ENCODE assay signal across 17 cellular contexts in genomic region chr11:2684581-2684980, GRCh38. TPM values are rescaled to one million over a fixed set of nuclear protein-coding genes. Genes with fewer than 3 reads are reported as not detected.
DNase-seq lines count a peak whose midpoint lies in the region; ATAC-seq and TF ChIP-seq lines count a peak whose summit lies in the region.
"Had no signal": no experiment of that assay in that cellular context is flagged by ENCODE, and none has a peak within 500 bp of the region (broad histone marks: within the 10 kb centered on the region; RNA-seq: fewer than 3 reads in every experiment).

No MANE protein-coding gene starts in this region.

- BruUV-seq in Caco-2 (replicated peaks; lab: Mats Ljungman, UMichigan): TSS peak; percentile 5
- BruUV-seq in IMR-90 (replicated peaks; lab: Mats Ljungman, UMichigan): no TSS peak

- H3K36me3 Mint-ChIP-seq in Caco-2 (ENCODE audit: insufficient read depth, unreplicated experiment): peaks cover 66% of the 10 kb centered on the region
- H3K36me3 Mint-ChIP-seq in endodermal cell (ENCODE audit: low read depth): no peaks in the 10 kb centered on the region
- no peaks in the 10 kb centered on the region for H3K36me3 Mint-ChIP-seq in progenitor cell of endocrine pancreas (ENCODE audit: insufficient read depth)
- H3K36me3 Mint-ChIP-seq: CD8-positive, alpha-beta memory T cell had no signal

- H3K4me3 Mint-ChIP-seq in Caco-2 (ENCODE audit: unreplicated experiment): no peak overlapping the region
- no peak overlapping the region for H3K4me3 Mint-ChIP-seq in endodermal cell
- no peak overlapping the region for H3K4me3 Mint-ChIP-seq in progenitor cell of endocrine pancreas (ENCODE audit: low read depth)
- H3K4me3 Mint-ChIP-seq: CD8-positive, alpha-beta memory T cell had no signal

- H3K36me3 ChIP-seq in Caco-2 (ENCODE audit: control insufficient read depth, insufficient read depth, low read length) (peaks cover 14% of the 10 kb centered on the region), IMR-90 (ENCODE audit: control insufficient read depth, insufficient read depth, low read length) (peaks cover 5% of the 10 kb centered on the region; the same call in 1 of the 2 replicates), endodermal cell (ENCODE audit: control insufficient read depth, insufficient read depth, low read length) (peaks cover 17% of the 10 kb centered on the region)

- H2BK20ac ChIP-seq in IMR-90 (ENCODE audit: low read depth, low read length): no peak overlapping the region

- H3K27me3 ChIP-seq in Caco-2 (replicated peaks; ENCODE audit: control insufficient read depth, insufficient read depth, low read length) (no peaks in the 10 kb centered on the region), IMR-90 (ENCODE audit: control insufficient read depth, insufficient read depth, low read length) (peaks cover 2% of the 10 kb centered on the region; the same call in 1 of the 2 replicates), endodermal cell (ENCODE audit: control insufficient read depth, insufficient read depth, low read length, poor library complexity, severe bottlenecking) (no peaks in the 10 kb centered on the region)
- H3K27me3 ChIP-seq: BLaER1 treated with 17β-estradiol and CSF1 and Interleukin-3, amounts not matched to agents 10 nM and 100 nM had no signal

- TF ChIP-seq CTCF in Caco-2 (IDR thresholded peaks at IDR 0.05; ENCODE audit: insufficient read depth in 1 of 2, low read depth in 1 of 2, low read length in 1 of 2, severe bottlenecking in 1 of 2, unreplicated experiment in 1 of 2) (no peak), IMR-90 (conservative IDR thresholded peaks at IDR 0.05; ENCODE audit: low read depth, low read length) (no peak), endodermal cell (conservative IDR thresholded peaks at IDR 0.05) (no peak), progenitor cell of endocrine pancreas (IDR thresholded peaks at IDR 0.05; ENCODE audit: unreplicated experiment) (no peak)

- H3K27ac Mint-ChIP-seq in Caco-2 (ENCODE audit: unreplicated experiment): no peak overlapping the region
- no peak overlapping the region for H3K27ac Mint-ChIP-seq in endodermal cell
- H3K27ac Mint-ChIP-seq in progenitor cell of endocrine pancreas: peak overlapping the region; percentile 16

- H3K9me3 Mint-ChIP-seq in Caco-2 (ENCODE audit: unreplicated experiment): no peaks in the 10 kb centered on the region
- no peaks in the 10 kb centered on the region for H3K9me3 Mint-ChIP-seq in endodermal cell
- H3K9me3 Mint-ChIP-seq in progenitor cell of endocrine pancreas (ENCODE audit: low read depth): no peaks in the 10 kb centered on the region
- H3K9me3 Mint-ChIP-seq: CD8-positive, alpha-beta memory T cell had no signal

- dilution Hi-C loops in IMR-90 (cut with HindIII; ENCODE audit: low sequenced_read_pairs, unreplicated experiment): no loop called here

- H3K4me1 Mint-ChIP-seq in Caco-2 (ENCODE audit: low read depth, unreplicated experiment): peaks cover 10% of the 10 kb centered on the region
- H3K4me1 Mint-ChIP-seq in endodermal cell: peaks cover 53% of the 10 kb centered on the region
- peaks cover 31% of the 10 kb centered on the region for H3K4me1 Mint-ChIP-seq in progenitor cell of endocrine pancreas (ENCODE audit: low read depth)
- H3K4me1 Mint-ChIP-seq: CD8-positive, alpha-beta memory T cell had no signal

- no peak overlapping the region for H4K8ac ChIP-seq in IMR-90 (ENCODE audit: low read depth in 2 of 2, low read length in 2 of 2)

- WGBS in IMR-90 (ENCODE audit: extremely low coverage in 2 of 2, insufficient read length in 1 of 2), 2 experiments: no CpG with 5 or more reads among the region's 1 CpG
- 67 to 93% methylated on average over 1 of the region's 1 CpG for WGBS in endodermal cell (ENCODE audit: insufficient coverage in 1 of 2, insufficient read length in 1 of 2), 2 experiments

- peaks cover 24% of the 10 kb centered on the region for H3K9me1 ChIP-seq in IMR-90 (ENCODE audit: insufficient read depth, low read length)

- no peak overlapping the region for H2BK15ac ChIP-seq in IMR-90 (ENCODE audit: low read depth, low read length)

- no peak overlapping the region for H4K91ac ChIP-seq in IMR-90 (ENCODE audit: insufficient read depth, low read depth, low read length)

- H3K27me3 Mint-ChIP-seq in Caco-2 (ENCODE audit: insufficient read depth, unreplicated experiment): no peaks in the 10 kb centered on the region
- H3K27me3 Mint-ChIP-seq in endodermal cell (ENCODE audit: insufficient read depth): no peaks in the 10 kb centered on the region
- H3K27me3 Mint-ChIP-seq in progenitor cell of endocrine pancreas: no peaks in the 10 kb centered on the region
- H3K27me3 Mint-ChIP-seq: CD8-positive, alpha-beta memory T cell had no signal

- H3K9ac ChIP-seq in IMR-90 (ENCODE audit: low read depth, low read length): no peak overlapping the region
- H3K9ac ChIP-seq in endodermal cell (ENCODE audit: extremely low read depth, low read length, poor library complexity, severe bottlenecking): no peak overlapping the region
- H3K9ac ChIP-seq: BLaER1 treated with 17β-estradiol and CSF1 and Interleukin-3, amounts not matched to agents 10 nM and 100 nM; KMS-11 had no signal

- no peak overlapping the region for H3K27ac ChIP-seq in IMR-90 (ENCODE audit: insufficient read depth, low read length)
- no peak overlapping the region for H3K27ac ChIP-seq in endodermal cell (ENCODE audit: low read depth, low read length)
- H3K27ac ChIP-seq: BLaER1 treated with 17β-estradiol and CSF1 and Interleukin-3, amounts not matched to agents 10 nM and 100 nM; KMS-11; PC-9; SK-N-MC had no signal

- no peak for TF ChIP-seq RAD21 in IMR-90 (IDR thresholded peaks at IDR 0.05; ENCODE audit: low read length)

- no peak overlapping the region for H2AK9ac ChIP-seq in IMR-90 (replicated peaks; ENCODE audit: low read depth, low read length, poor library complexity)

- peaks cover 6 to 76% of the 10 kb centered on the region in 2 experiments for H3K79me1 ChIP-seq in IMR-90 (ENCODE audit: low read depth in 1 of 2, low read length in 2 of 2)

- POLR2A ChIA-PET in Caco-2 (lab: Charles Lee): no interaction called here
- POLR2A ChIA-PET in IMR-90 (lab: Charles Lee; ENCODE audit: unreplicated experiment): no interaction called here

- H4K5ac ChIP-seq in IMR-90 (ENCODE audit: low read depth, low read length): no peak overlapping the region

- H2BK5ac ChIP-seq in IMR-90 (ENCODE audit: low read depth, low read length, poor library complexity, severe bottlenecking): no peak overlapping the region

- H3K4me1 ChIP-seq in Caco-2 (no peaks in the 10 kb centered on the region), IMR-90 (ENCODE audit: control insufficient read depth, insufficient read depth, low read length) (no peaks in the 10 kb centered on the region), endodermal cell (ENCODE audit: control insufficient read depth, insufficient read depth, low read length) (peaks cover 22% of the 10 kb centered on the region)

- H3K18ac ChIP-seq in IMR-90 (ENCODE audit: low read depth, low read length): no peak overlapping the region

- H3K9me3 ChIP-seq in Caco-2 (no peaks in the 10 kb centered on the region), IMR-90 (ENCODE audit: control insufficient read depth, insufficient read depth, low read length) (no peaks in the 10 kb centered on the region), endodermal cell (ENCODE audit: control insufficient read depth, low read length) (no peaks in the 10 kb centered on the region)
- H3K9me3 ChIP-seq: BLaER1 treated with 17β-estradiol and CSF1 and Interleukin-3, amounts not matched to agents 10 nM and 100 nM had no signal

- H3K23ac ChIP-seq in IMR-90 (ENCODE audit: low read depth, low read length): 0 out of 2 replicates have a peak overlapping the region, but pooled peaks have one; percentile 49

- H3K14ac ChIP-seq in IMR-90 (replicated peaks; ENCODE audit: low read depth, low read length): no peak overlapping the region

- no peak overlapping the region for H3K4me2 ChIP-seq in IMR-90 (ENCODE audit: low read depth, low read length)
- H3K4me2 ChIP-seq: BLaER1 treated with 17β-estradiol and CSF1 and Interleukin-3, amounts not matched to agents 10 nM and 100 nM; KMS-11; PC-9 had no signal

- H3K4me3 ChIP-seq in Caco-2 (ENCODE audit: low read depth, low read length): no peak overlapping the region
- no peak overlapping the region for H3K4me3 ChIP-seq in IMR-90 (ENCODE audit: insufficient read depth, low read depth, low read length)
- no peak overlapping the region for H3K4me3 ChIP-seq in endodermal cell (ENCODE audit: low read length)
- H3K4me3 ChIP-seq: BLaER1 treated with 17β-estradiol and CSF1 and Interleukin-3, amounts not matched to agents 10 nM and 100 nM; PC-9; SK-N-MC had no signal

- intact Hi-C loops in Caco-2 (cut with micrococcal nuclease; ENCODE audit: unreplicated experiment): no loop called here
- intact Hi-C loops in IMR-90 (cut with micrococcal nuclease): no loop called here

- ATAC-seq in IMR-90 (ENCODE audit: low read depth): no peak

- H4K20me1 ChIP-seq in IMR-90 (ENCODE audit: insufficient read depth, low read length): peaks cover 86% of the 10 kb centered on the region

- in situ Hi-C loops in IMR-90 (cut with MboI; ENCODE audit: low sequenced_read_pairs): no loop called here

- H3K4ac ChIP-seq in IMR-90 (ENCODE audit: low read depth, low read length): no peak overlapping the region

- no peak overlapping the region for H3K56ac ChIP-seq in IMR-90 (ENCODE audit: extremely low read depth, insufficient read depth, low read length)

- no peak overlapping the region for H2AK5ac ChIP-seq in IMR-90 (ENCODE audit: low read depth, low read length)

- no peak overlapping the region for H2BK120ac ChIP-seq in IMR-90 (ENCODE audit: low read depth, low read length)

- H2AFZ ChIP-seq in IMR-90 (replicated peaks; ENCODE audit: low read length, poor library complexity): no peak overlapping the region
- H2AFZ ChIP-seq: PC-9 had no signal

- CTCF ChIA-PET in Caco-2 (lab: Charles Lee) (no interaction called here), IMR-90 (lab: Yijun Ruan, JAX) (no interaction called here)

- peak in 1 of 2 experiments; percentile 19 for DNase-seq in Caco-2
- DNase-seq in IMR-90: no peak
- DNase-seq in endodermal cell: peak; percentile 44
- no peak for DNase-seq in progenitor cell of endocrine pancreas (ENCODE audit: low spot score, unreplicated experiment)
- no peak for DNase-seq in stimulated activated CD4-positive, alpha-beta T cell treated with anti-CD3 and anti-CD28 coated beads, Interleukin-4, amount 100 ng/mL, for 1 hour
- DNase-seq in SHP77 (lab: John Stamatoyannopoulos, UW): no peak
- no peak for DNase-seq in stimulated activated CD4-positive, alpha-beta T cell treated with anti-CD3 and anti-CD28 coated beads, Interleukin-12 subunit alpha, Interleukin-12 subunit beta, amount 100 ng/mL, for 4 hours
- DNase-seq: DMS79, MV-4-11, NCI-H187 treated with DMSO at 0.1 percent for 48 hours, NCI-H226, NCI-H524 treated with DMSO at 0.1 percent for 48 hours, PC-9 had no signal

- TF ChIP-seq POLR2A in IMR-90 (IDR thresholded peaks at IDR 0.05; ENCODE audit: low read depth, low read length): no peak

RNA-seq across cellular contexts. Expression of gene KCNQ1OT1, which starts 15.2 kb away (rescaled TPM):
- 7.5 and 8.2 TPM in 2 replicates for total RNA-seq in Caco-2 (2022)
- total RNA-seq in IMR-90 (2012; rRNA removed): 1.9 and 2.0 TPM in 2 replicates
- 0.11 and 0.14 TPM in 2 replicates for polyA plus RNA-seq in IMR-90 (2012; rRNA removed)
- polyA plus RNA-seq in IMR-90 (2012; cell fraction: cytosol; rRNA removed): under 0.01 TPM in 2 replicates
- 0.57 and 1.3 TPM in 2 replicates for polyA plus RNA-seq in IMR-90 (2012; cell fraction: nucleus; rRNA removed; ENCODE audit: low replicate concordance)
- total RNA-seq in endodermal cell: 1 to 10 TPM; 5.2 to 6.9 TPM
- 0.71 TPM for polyA plus RNA-seq in endodermal cell (2013, experiment 1 of 2)
- polyA plus RNA-seq in endodermal cell (2013, experiment 2 of 2): 0.99 TPM
- total RNA-seq in progenitor cell of endocrine pancreas: 18.0 and 18.7 TPM in 2 replicates
